Comparison of ENCODE assay signal across 19 cellular contexts in genomic region chr19:50894478-50895356, GRCh38. TPM values are rescaled to one million over a fixed set of nuclear protein-coding genes. Genes with fewer than 3 reads are reported as not detected.
DNase-seq lines count a peak whose midpoint lies in the region; ATAC-seq and TF ChIP-seq lines count a peak whose summit lies in the region.
"Had no signal": no experiment of that assay in that cellular context is flagged by ENCODE, and none has a peak within 500 bp of the region (broad histone marks: within the 10 kb centered on the region; RNA-seq: fewer than 3 reads in every experiment).

No MANE protein-coding gene starts in this region.

- no peak overlapping the region for H3K27ac ChIP-seq in OCI-LY7 (ENCODE audit: low read depth, low read length, poor library complexity, severe bottlenecking)
- no peak overlapping the region for H3K27ac ChIP-seq in left lung

- no peaks in the 10 kb centered on the region for H3K36me3 ChIP-seq in OCI-LY7 (ENCODE audit: insufficient read depth, low read length)
- no peaks in the 10 kb centered on the region for H3K36me3 ChIP-seq in mucosa of descending colon (ENCODE audit: low read depth)
- H3K36me3 ChIP-seq in left lung = no peaks in the 10 kb centered on the region

- no TSS peak for BruUV-seq in OCI-LY7 (replicated peaks; lab: Mats Ljungman, UMichigan)

- H2AFZ ChIP-seq in OCI-LY7 (ENCODE audit: low read length) = no peak overlapping the region

- H3K27ac Mint-ChIP-seq in activated CD8-positive, alpha-beta T cell treated with anti-CD3 and anti-CD28 coated beads, Interleukin-2, amount 10 ng/mL, durations not matched to agents 7 days and 5 days = no peak overlapping the region

- no peaks in the 10 kb centered on the region for H3K9me2 ChIP-seq in OCI-LY7 (ENCODE audit: insufficient read depth, low read length)

- CTCF ChIA-PET in OCI-LY7 (lab: Charles Lee; ENCODE audit: unreplicated experiment) = no interaction called here
- CTCF ChIA-PET in activated CD8-positive, alpha-beta T cell treated with anti-CD3 and anti-CD28 coated beads, Interleukin-2, amount 10 ng/mL, durations not matched to agents 7 days and 5 days (lab: Charles Lee) = no interaction called here

- intact Hi-C loops in OCI-LY7 (cut with micrococcal nuclease; ENCODE audit: unreplicated experiment) = no loop called here
- intact Hi-C loops in mucosa of descending colon (cut with DNase I, micrococcal nuclease) = no loop called here
- intact Hi-C loops in left lung (cut with DNase I) = no loop called here

- H3K9me3 ChIP-seq in OCI-LY7 (ENCODE audit: low read length) (0 out of 2 replicates have a peak, but pooled peaks cover 8% of the 10 kb centered on the region), mucosa of descending colon (no peaks in the 10 kb centered on the region), left lung (no peaks in the 10 kb centered on the region)

- POLR2A ChIA-PET in OCI-LY7 (lab: Charles Lee) = interaction anchor here (0.7 kb wide), 1 partner anchor 1363 kb away, joined by 3 read pairs; no protein-coding TSS in a partner anchor
- POLR2A ChIA-PET in activated CD8-positive, alpha-beta T cell treated with anti-CD3 and anti-CD28 coated beads, Interleukin-2, amount 10 ng/mL, durations not matched to agents 7 days and 5 days (lab: Charles Lee) = no interaction called here

- DNase-seq in COLO668 (lab: John Stamatoyannopoulos, UW; ENCODE audit: unreplicated experiment) = peak; percentile 8
- DNase-seq in OCI-LY7 (ENCODE audit: low spot score) = peak; percentile 7
- DNase-seq in mucosa of descending colon = no peak
- no peak for DNase-seq in globus pallidus (ENCODE audit: low spot score)
- no peak for DNase-seq in NCI-H187 (lab: John Stamatoyannopoulos, UW)
- DNase-seq in activated CD8-positive, alpha-beta T cell treated with anti-CD3 and anti-CD28 coated beads, Interleukin-2, amount 10 ng/mL, durations not matched to agents 7 days and 5 days = no peak
- no peak for DNase-seq in left lung
- DNase-seq: C1 segment of cervical spinal cord, DMS53, GDM1, H7, IMR-90, NCI-H1105, NCI-H146, NCI-H2081 treated with DMSO at 0.1 percent for 48 hours, NCI-H446 treated with DMSO at 0.1 percent for 48 hours, NCI-H526 treated with DMSO at 0.1 percent for 48 hours, Right ventricle myocardium superior had no signal

- no peak for TF ChIP-seq CTCF in OCI-LY7 (conservative IDR thresholded peaks at IDR 0.05; ENCODE audit: low read length)
- no peak for TF ChIP-seq CTCF in mucosa of descending colon (IDR thresholded peaks at IDR 0.05)
- TF ChIP-seq CTCF in left lung (IDR thresholded peaks at IDR 0.05) = no peak

- H3K4me2 ChIP-seq in OCI-LY7 (ENCODE audit: low read length) = no peak overlapping the region

- H3K4me3 Mint-ChIP-seq in activated CD8-positive, alpha-beta T cell treated with anti-CD3 and anti-CD28 coated beads, Interleukin-2, amount 10 ng/mL, durations not matched to agents 7 days and 5 days = no peak overlapping the region

- peaks cover 0 to 39% of the 10 kb centered on the region in 2 donors for H3K27me3 ChIP-seq in left lung

- peak; percentile 26 for ATAC-seq in mucosa of descending colon
- ATAC-seq in activated CD8-positive, alpha-beta T cell treated with anti-CD3 and anti-CD28 coated beads, Interleukin-2, amount 10 ng/mL, durations not matched to agents 7 days and 5 days = no peak
- ATAC-seq in left lung = no peak

- H3K27me3 Mint-ChIP-seq in activated CD8-positive, alpha-beta T cell treated with anti-CD3 and anti-CD28 coated beads, Interleukin-2, amount 10 ng/mL, durations not matched to agents 7 days and 5 days (ENCODE audit: low read depth) = peaks cover 14% of the 10 kb centered on the region

- H3K4me3 ChIP-seq in OCI-LY7 (ENCODE audit: low read depth, low read length, poor library complexity, severe bottlenecking) (no peak overlapping the region), mucosa of descending colon (no peak overlapping the region), left lung (no peak overlapping the region)

- no peaks in the 10 kb centered on the region for H3K79me2 ChIP-seq in OCI-LY7 (ENCODE audit: insufficient read depth, low read depth, low read length)

- peaks cover 2% of the 10 kb centered on the region for H3K4me1 Mint-ChIP-seq in activated CD8-positive, alpha-beta T cell treated with anti-CD3 and anti-CD28 coated beads, Interleukin-2, amount 10 ng/mL, durations not matched to agents 7 days and 5 days (ENCODE audit: low read depth)

- no peaks in the 10 kb centered on the region for H4K20me1 ChIP-seq in OCI-LY7 (ENCODE audit: insufficient read depth, low read length)

- no peaks in the 10 kb centered on the region for H3K36me3 Mint-ChIP-seq in activated CD8-positive, alpha-beta T cell treated with anti-CD3 and anti-CD28 coated beads, Interleukin-2, amount 10 ng/mL, durations not matched to agents 7 days and 5 days (ENCODE audit: low read depth)

- no peaks in the 10 kb centered on the region for H3K9me3 Mint-ChIP-seq in activated CD8-positive, alpha-beta T cell treated with anti-CD3 and anti-CD28 coated beads, Interleukin-2, amount 10 ng/mL, durations not matched to agents 7 days and 5 days (ENCODE audit: insufficient read depth)

- peaks cover 6% of the 10 kb centered on the region for H3K4me1 ChIP-seq in OCI-LY7 (ENCODE audit: insufficient read depth, low read length, poor library complexity, severe bottlenecking)
- no peaks in the 10 kb centered on the region for H3K4me1 ChIP-seq in mucosa of descending colon (ENCODE audit: low read depth)
- H3K4me1 ChIP-seq in left lung = no peaks in the 10 kb centered on the region

RNA-seq across cellular contexts. Expression of gene KLK4, which starts 16.5 kb away (rescaled TPM):
- total RNA-seq in OCI-LY7 (2014; rRNA removed; shearing (Covaris generic)) = not detected in 2 replicates
- not detected in 2 replicates for total RNA-seq in OCI-LY7 (2022)
- 1 to 10 TPM; 1.1 to 3.4 (median 1.4) TPM for total RNA-seq in mucosa of descending colon
- total RNA-seq in activated CD8-positive, alpha-beta T cell treated with anti-CD3 and anti-CD28 coated beads, Interleukin-2, amount 10 ng/mL, durations not matched to agents 7 days and 5 days = not detected
- total RNA-seq in left lung = not detected
- total RNA-seq: H7, IMR-90, Right ventricle myocardium superior, SK-MEL-5 had no signal

RNA-seq across cellular contexts. Expression of gene KLK2, which starts 21.5 kb away (rescaled TPM):
- total RNA-seq in OCI-LY7 (2014; rRNA removed; shearing (Covaris generic)) = not detected in 2 replicates
- total RNA-seq in OCI-LY7 (2022) = not detected in 2 replicates
- under 1 TPM in 1 of 3 donors, not detected in 2; 0.43 TPM for total RNA-seq in mucosa of descending colon
- not detected for total RNA-seq in activated CD8-positive, alpha-beta T cell treated with anti-CD3 and anti-CD28 coated beads, Interleukin-2, amount 10 ng/mL, durations not matched to agents 7 days and 5 days
- total RNA-seq in left lung = not detected
- total RNA-seq: H7, IMR-90, Right ventricle myocardium superior had no signal

RNA-seq across cellular contexts. Expression of gene KLK3, which starts 40.0 kb away (rescaled TPM):
- not detected in 2 replicates for total RNA-seq in OCI-LY7 (2014; rRNA removed; shearing (Covaris generic))
- total RNA-seq in OCI-LY7 (2022) (not detected in 2 replicates), mucosa of descending colon (1 to 10 TPM; 3.7 to 9.0 (median 4.8) TPM), left lung (not detected)
- not detected for total RNA-seq in activated CD8-positive, alpha-beta T cell treated with anti-CD3 and anti-CD28 coated beads, Interleukin-2, amount 10 ng/mL, durations not matched to agents 7 days and 5 days
- total RNA-seq: H7, IMR-90, Right ventricle myocardium superior, SK-MEL-5 had no signal

RNA-seq across cellular contexts. Expression of gene KLK5, which starts 58.1 kb away (rescaled TPM):
- total RNA-seq in OCI-LY7 (2014; rRNA removed; shearing (Covaris generic)) = not detected in 2 replicates
- total RNA-seq in OCI-LY7 (2022) (not detected in 2 replicates), mucosa of descending colon (not detected), left lung (under 1 TPM in 1 of 2 donors, not detected in 1; 0.52 TPM)
- not detected for total RNA-seq in activated CD8-positive, alpha-beta T cell treated with anti-CD3 and anti-CD28 coated beads, Interleukin-2, amount 10 ng/mL, durations not matched to agents 7 days and 5 days
- total RNA-seq: H7, IMR-90, Right ventricle myocardium superior, SK-MEL-5 had no signal

Comparison
In these comparisons a context has a peak if more than half of its experiments do, and no peak if none do; other contexts are left out.
1. DNase-seq: peak in COLO668 (single experiment) and OCI-LY7 (single experiment); none in mucosa of descending colon (0 of 3), globus pallidus (single experiment), NCI-H187 (0 of 2), activated CD8-positive, alpha-beta T cell treated with anti-CD3 and anti-CD28 coated beads, Interleukin-2, amount 10 ng/mL, durations not matched to agents 7 days and 5 days (single experiment) and left lung (0 of 2).
2. RNA of gene KLK3, which starts 40.0 kb away (total RNA-seq): 3.7 to 9.0 TPM in mucosa of descending colon; not detected in OCI-LY7, not detected in activated CD8-positive, alpha-beta T cell treated with anti-CD3 and anti-CD28 coated beads, Interleukin-2, amount 10 ng/mL, durations not matched to agents 7 days and 5 days and not detected in left lung; every median in the first group is over 4 times any median in the second.